In the genomic region with DNA sequence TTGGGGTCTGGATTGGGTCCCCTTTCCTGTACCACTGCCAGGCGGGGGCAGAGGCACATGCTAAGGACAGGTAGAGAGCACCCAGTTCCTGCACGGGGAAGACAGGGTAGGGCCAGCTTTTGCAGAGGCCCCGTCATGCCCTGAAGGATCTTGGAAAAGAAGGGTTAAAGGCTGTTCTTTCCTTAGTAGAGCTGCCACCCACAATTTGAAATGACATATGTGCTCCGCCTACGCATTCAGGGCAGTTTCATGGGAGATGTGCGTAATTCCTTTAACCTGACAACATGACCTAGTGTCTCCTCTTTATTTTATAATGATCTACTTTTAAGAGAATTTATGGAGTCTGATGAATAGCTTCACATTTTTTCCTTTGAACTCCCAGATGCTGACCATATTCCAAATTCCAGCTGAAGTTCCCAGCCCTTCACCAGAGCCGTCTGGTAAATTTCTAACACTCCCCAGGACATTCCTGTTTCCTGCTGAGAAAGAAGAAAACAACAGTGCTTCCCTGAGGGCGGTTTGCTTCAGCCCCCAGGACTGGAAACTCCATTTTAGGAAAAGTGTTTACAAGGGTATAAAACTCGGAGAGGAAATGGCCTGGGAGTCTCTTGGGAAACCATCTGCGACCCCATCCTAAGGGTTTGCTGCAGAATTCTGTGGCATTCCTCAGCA, we compare ENCODE assay signal across 11 cellular contexts. TPM values are rescaled to one million over a fixed set of nuclear protein-coding genes. Genes with fewer than 3 reads are reported as not detected.
DNase-seq lines count a peak whose midpoint lies in the region; ATAC-seq and TF ChIP-seq lines count a peak whose summit lies in the region.
"Had no signal": no experiment of that assay in that cellular context is flagged by ENCODE, and none has a peak within 500 bp of the region (broad histone marks: within the 10 kb centered on the region; RNA-seq: fewer than 3 reads in every experiment).

No MANE protein-coding gene starts in this region.

- H3K27me3 ChIP-seq in osteoblast (ENCODE audit: insufficient read depth, low read length) = no peaks in the 10 kb centered on the region

- ATAC-seq in activated T-cell treated with anti-CD3 and anti-CD28 coated beads, Interleukin-2, amount 50 U/mL, for 72 hours (replicated peaks in 1 of 2) = no peak
- no peak for ATAC-seq in T-helper 17 cell
- ATAC-seq: PC-3 had no signal

- H3K36me3 ChIP-seq in osteoblast (ENCODE audit: insufficient read depth, low read length) = no peaks in the 10 kb centered on the region

- no peaks in the 10 kb centered on the region for H3K36me3 Mint-ChIP-seq in activated T-cell treated with anti-CD3 and anti-CD28 coated beads, Interleukin-2, amount 50 U/mL, for 72 hours (ENCODE audit: insufficient read depth in 2 of 2)
- no peaks in the 10 kb centered on the region for H3K36me3 Mint-ChIP-seq in T-helper 17 cell (ENCODE audit: low read depth)

- H3K27me3 Mint-ChIP-seq in activated T-cell treated with anti-CD3 and anti-CD28 coated beads, Interleukin-2, amount 50 U/mL, for 72 hours (ENCODE audit: low read depth) = peaks cover 8% of the 10 kb centered on the region
- peaks cover 43% of the 10 kb centered on the region for H3K27me3 Mint-ChIP-seq in T-helper 17 cell

- H3K4me1 ChIP-seq in osteoblast (ENCODE audit: insufficient read depth, low read length) = peaks cover 20% of the 10 kb centered on the region

- peak overlapping the region; percentile 56 for H3K4me2 ChIP-seq in osteoblast (ENCODE audit: insufficient read depth, low read length)

- H3K4me3 Mint-ChIP-seq in activated T-cell treated with anti-CD3 and anti-CD28 coated beads, Interleukin-2, amount 50 U/mL, for 72 hours = no peak overlapping the region
- H3K4me3 Mint-ChIP-seq in T-helper 17 cell = no peak overlapping the region

- peak overlapping the region; percentile 82 for H3K27ac ChIP-seq in osteoblast (ENCODE audit: low read depth, low read length)

- peak; percentile 47 for DNase-seq in Ammon's horn (ENCODE audit: low spot score)
- DNase-seq in SW480 (ENCODE audit: low spot score) = peak; percentile 74
- DNase-seq in glomerular visceral epithelial cell (ENCODE audit: extremely low spot score) = peak; percentile 76
- peak; percentile 83 for DNase-seq in osteoblast (ENCODE audit: insufficient read length, low spot score, missing footprints)
- no peak for DNase-seq in activated T-cell treated with anti-CD3 and anti-CD28 coated beads, Interleukin-2, amount 50 U/mL, for 72 hours
- no peak for DNase-seq in germinal center (ENCODE audit: low spot score)
- no peak for DNase-seq in T-helper 17 cell
- DNase-seq in OCI-M2 (lab: John Stamatoyannopoulos, UW; ENCODE audit: unreplicated experiment) = no peak
- DNase-seq: activated gamma-delta T cell treated with Interleukin-2 at 50 U/mL for 16 hours, PC-3, posterior cingulate gyrus had no signal

- H3K79me2 ChIP-seq in osteoblast (ENCODE audit: insufficient read depth, low read length) = no peaks in the 10 kb centered on the region

- no peaks in the 10 kb centered on the region for H3K4me1 Mint-ChIP-seq in activated T-cell treated with anti-CD3 and anti-CD28 coated beads, Interleukin-2, amount 50 U/mL, for 72 hours (ENCODE audit: low read depth)
- no peaks in the 10 kb centered on the region for H3K4me1 Mint-ChIP-seq in T-helper 17 cell

- peak overlapping the region; percentile 38 for H2AFZ ChIP-seq in osteoblast (ENCODE audit: low read length)

- TF ChIP-seq CTCF in osteoblast (IDR thresholded peaks at IDR 0.05; ENCODE audit: extremely low read depth, low read depth, low read length) = no peak

- H3K27ac Mint-ChIP-seq in activated T-cell treated with anti-CD3 and anti-CD28 coated beads, Interleukin-2, amount 50 U/mL, for 72 hours = no peak overlapping the region
- no peak overlapping the region for H3K27ac Mint-ChIP-seq in T-helper 17 cell

- H3K9me3 Mint-ChIP-seq in activated T-cell treated with anti-CD3 and anti-CD28 coated beads, Interleukin-2, amount 50 U/mL, for 72 hours = peaks cover 0 to 1% of the 10 kb centered on the region in 2 donors

- H3K4me3 ChIP-seq in osteoblast (ENCODE audit: insufficient read depth, low read length) = no peak overlapping the region

- no peaks in the 10 kb centered on the region for H4K20me1 ChIP-seq in osteoblast (ENCODE audit: insufficient read depth, low read length)

- no peaks in the 10 kb centered on the region for H3K9me3 ChIP-seq in osteoblast (ENCODE audit: low read depth, low read length)
- H3K9me3 ChIP-seq in T-helper 17 cell (ENCODE audit: control insufficient read depth, low read length, poor library complexity, severe bottlenecking) = no peaks in the 10 kb centered on the region

RNA-seq across cellular contexts. Expression of a gene that starts 58.9 kb away (rescaled TPM):
- total RNA-seq in osteoblast (2.9 and 5.4 TPM in 2 replicates), T-helper 17 cell (10 to 100 TPM; 61.4 to 65.5 TPM)
- 1 to 10 TPM; 2.4 to 8.8 TPM for total RNA-seq in activated T-cell treated with anti-CD3 and anti-CD28 coated beads, Interleukin-2, amount 50 U/mL, for 72 hours

Comparison
In these comparisons a context has a peak if more than half of its experiments do, and no peak if none do; other contexts are left out.
1. DNase-seq: peak in Ammon's horn (single experiment), SW480 (single experiment), glomerular visceral epithelial cell (single experiment) and osteoblast (single experiment); none in activated T-cell treated with anti-CD3 and anti-CD28 coated beads, Interleukin-2, amount 50 U/mL, for 72 hours (0 of 2), germinal center (single experiment), T-helper 17 cell (0 of 3) and OCI-M2 (single experiment).